Comparison of ENCODE assay signal across 8 cellular contexts in the genomic region with DNA sequence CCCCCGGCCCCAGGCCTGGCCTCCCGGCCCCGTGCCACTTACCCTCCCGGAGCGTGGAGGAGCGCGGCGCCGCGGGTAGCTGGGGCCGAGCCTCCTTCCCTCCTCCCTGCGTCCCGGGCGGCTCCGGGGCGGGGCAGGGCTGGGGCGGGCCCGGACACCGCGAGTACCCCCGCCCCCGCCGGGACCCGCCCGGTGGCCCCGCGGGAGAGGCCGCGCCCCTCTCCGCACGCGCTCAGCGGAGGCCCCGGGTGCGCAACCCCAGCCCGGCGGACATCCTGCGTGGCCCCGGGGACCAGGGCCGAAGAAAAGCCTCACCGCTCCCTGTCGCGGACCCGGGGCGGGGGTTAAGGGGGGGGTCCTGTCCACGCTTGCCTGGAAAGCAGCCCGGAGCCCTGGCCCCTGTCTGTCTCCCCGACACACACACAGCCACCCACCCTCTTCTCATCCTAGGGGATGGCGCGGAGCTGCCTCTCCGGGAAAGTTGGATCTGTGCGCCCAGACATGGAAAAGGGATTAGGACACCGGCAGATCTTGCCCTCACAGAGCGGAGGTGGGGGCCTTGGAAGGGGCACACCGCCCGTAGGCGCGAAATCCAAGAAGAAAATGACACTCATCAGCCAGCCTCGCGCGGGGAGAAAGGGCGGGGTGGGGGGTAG. TPM values are rescaled to one million over a fixed set of nuclear protein-coding genes. Genes with fewer than 3 reads are reported as not detected.
DNase-seq lines count a peak whose midpoint lies in the region; ATAC-seq, FAIRE-seq and TF ChIP-seq lines count a peak whose summit lies in the region.

A gene with protein sequence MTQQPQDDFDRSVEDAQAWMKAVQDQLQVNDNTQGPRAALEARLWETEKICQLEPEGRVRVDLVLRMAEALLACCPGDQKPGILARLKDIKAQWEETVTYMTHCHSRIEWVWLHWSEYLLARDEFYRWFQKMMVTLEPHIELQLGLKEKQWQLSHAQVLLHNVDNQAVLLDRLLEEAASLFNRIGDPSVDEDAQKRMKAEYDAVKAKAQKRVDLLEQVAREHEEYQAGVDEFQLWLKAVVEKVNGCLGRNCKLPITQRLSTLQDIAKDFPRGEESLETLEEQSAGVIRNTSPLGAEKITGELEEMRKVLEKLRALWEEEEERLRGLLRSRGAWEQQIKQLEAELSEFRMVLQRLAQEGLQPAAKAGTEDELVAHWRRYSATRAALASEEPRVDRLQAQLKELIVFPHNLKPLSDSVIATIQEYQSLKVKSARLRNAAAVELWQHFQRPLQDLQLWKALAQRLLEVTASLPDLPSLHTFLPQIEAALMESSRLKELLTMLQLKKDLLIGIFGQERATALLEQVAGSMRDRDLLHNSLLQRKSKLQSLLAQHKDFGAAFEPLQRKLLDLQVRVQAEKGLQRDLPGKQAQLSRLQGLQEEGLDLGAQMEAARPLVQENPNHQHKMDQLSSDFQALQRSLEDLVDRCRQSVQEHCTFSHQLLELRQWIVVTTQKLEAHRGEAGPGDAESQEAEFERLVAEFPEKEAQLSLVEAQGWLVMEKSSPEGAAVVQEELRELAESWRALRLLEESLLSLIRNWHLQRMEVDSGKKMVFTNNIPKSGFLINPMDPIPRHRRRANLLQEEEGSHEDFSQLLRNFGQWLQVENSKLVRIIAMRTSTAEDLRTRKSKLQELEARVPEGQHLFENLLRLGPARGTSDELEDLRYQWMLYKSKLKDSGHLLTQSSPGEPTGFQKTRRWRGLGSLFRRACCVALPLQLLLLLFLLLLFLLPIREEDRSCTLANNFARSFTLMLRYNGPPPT (minus strand): TSS at position 97 of the 656 bp plus-strand sequence. CDS start 40,829 bp downstream, outside the sequence.

- peak within 1 kb of the TSS; percentile 22 for H3K4ac ChIP-seq in mesendoderm (ENCODE audit: low read depth, low read length)

- H3K4me3 Mint-ChIP-seq in CD14-positive monocyte (peak within 1 kb of the TSS; percentile 86 to 95), WTC11 (peak within 1 kb of the TSS; percentile 68)

- H3K4me1 Mint-ChIP-seq in CD14-positive monocyte, result peaks cover 74% of the 10 kb centered on the region
- peaks cover 13% of the 10 kb centered on the region for H3K4me1 Mint-ChIP-seq in WTC11

- no peaks in the 10 kb centered on the region for H3K79me2 ChIP-seq in mesendoderm (ENCODE audit: control insufficient read depth, insufficient read depth, low read length)

- no peaks in the 10 kb centered on the region for H3K79me1 ChIP-seq in mesendoderm (ENCODE audit: low read length)

- no peak within 1 kb of the TSS for H2BK15ac ChIP-seq in mesendoderm (replicated peaks; ENCODE audit: low read depth)

- peak within 1 kb of the TSS; percentile 73 for H3K56ac ChIP-seq in mesendoderm (ENCODE audit: low read length)

- POLR2A ChIA-PET in WTC11 (lab: Charles Lee), result interaction anchor here (1.6 kb wide), 1 partner anchor 17 kb away, joined by 4 read pairs; no protein-coding TSS in a partner anchor

- H3K27ac Mint-ChIP-seq in CD14-positive monocyte (peak within 1 kb of the TSS; percentile 94 to 99 (median 98)), WTC11 (no peak within 1 kb of the TSS)

- H3K9ac ChIP-seq in mesendoderm (ENCODE audit: low read length), result peak within 1 kb of the TSS; percentile 48

- peaks cover 7% of the 10 kb centered on the region for H3K4me1 ChIP-seq in mesendoderm (ENCODE audit: control insufficient read depth, low read depth, low read length)
- peaks cover 40 to 62% of the 10 kb centered on the region in 2 donors for H3K4me1 ChIP-seq in thoracic aorta (ENCODE audit: control insufficient read depth in 1 of 2, low read depth in 2 of 2)

- H4K5ac ChIP-seq in mesendoderm (ENCODE audit: low read length), result no peak within 1 kb of the TSS

- no peaks in the 10 kb centered on the region for H3K9me3 ChIP-seq in thoracic aorta

- H3K36me3 ChIP-seq in mesendoderm (ENCODE audit: control insufficient read depth, insufficient read depth, low read length), result no peaks in the 10 kb centered on the region
- no peaks in the 10 kb centered on the region for H3K36me3 ChIP-seq in thoracic aorta

- no peak within 1 kb of the TSS for H4K8ac ChIP-seq in mesendoderm (ENCODE audit: low read depth, low read length)

- peak within 1 kb of the TSS; percentile 17 for H3K27ac ChIP-seq in mesendoderm (ENCODE audit: low read depth, low read length)
- H3K27ac ChIP-seq in thoracic aorta, result peak within 1 kb of the TSS; percentile 76 to 83

- CTCF ChIA-PET in WTC11 (lab: Charles Lee), result interaction anchor here (0.5 to 4.9 kb wide), 14 partner anchors 9 to 277 kb away, joined by 3 to 30 read pairs (median 5); no protein-coding TSS in a partner anchor

- H3K36me3 Mint-ChIP-seq in CD14-positive monocyte, result peaks cover 10 to 11% of the 10 kb centered on the region in 2 donors
- no peaks in the 10 kb centered on the region for H3K36me3 Mint-ChIP-seq in WTC11

- no peaks in the 10 kb centered on the region for H3K9me3 Mint-ChIP-seq in CD14-positive monocyte
- H3K9me3 Mint-ChIP-seq in WTC11, result no peaks in the 10 kb centered on the region

- intact Hi-C loops in CD14-positive monocyte (cut with micrococcal nuclease), result loop anchor here (10.0 kb wide), 2 partner anchors 202 to 362 kb away; a partner anchor contains a TSS

- H3K18ac ChIP-seq in mesendoderm (ENCODE audit: low read length), result peak within 1 kb of the TSS; percentile 85

- H3K4me3 ChIP-seq in mesendoderm (ENCODE audit: low read length) (peak within 1 kb of the TSS; percentile 6), thoracic aorta (peak within 1 kb of the TSS; percentile 79)

- H3K27me3 ChIP-seq in mesendoderm (ENCODE audit: insufficient read depth, low read length, poor library complexity), result no peaks in the 10 kb centered on the region
- no peaks in the 10 kb centered on the region for H3K27me3 ChIP-seq in thoracic aorta (replicated peaks; ENCODE audit: insufficient read depth)

- H3K23ac ChIP-seq in mesendoderm (ENCODE audit: low read length), result no peak within 1 kb of the TSS

- H2BK120ac ChIP-seq in mesendoderm (ENCODE audit: low read depth, low read length), result peak within 1 kb of the TSS; percentile 54

- DNase-seq in CD14-positive monocyte (ENCODE audit: low spot score), result no peak
- peak; percentile 32 for DNase-seq in WTC11 (ENCODE audit: low spot score)
- peak; percentile 32 for DNase-seq in effector CD8-positive, alpha-beta T cell (lab: John Stamatoyannopoulos, UW)
- no peak for DNase-seq in mesendoderm
- DNase-seq in thoracic aorta (ENCODE audit: low spot score), result no peak
- DNase-seq in RCC 7860 (ENCODE audit: low spot score), result no peak

- no peak for FAIRE-seq in RCC 7860 (lab: Jason Lieb, UNC)

- peak; percentile 49 for ATAC-seq in GM19438 (IDR thresholded peaks at IDR 0.05; ENCODE audit: low read depth, unreplicated experiment)
- peak; percentile 13 for ATAC-seq in HG03469 (IDR thresholded peaks at IDR 0.05; ENCODE audit: unreplicated experiment)
- ATAC-seq in WTC11, result peak; percentile 56
- no peak for ATAC-seq in thoracic aorta (ENCODE audit: insufficient number of reproducible peaks, low FRiP score, low read depth)

- no peak within 1 kb of the TSS for H2BK5ac ChIP-seq in mesendoderm (ENCODE audit: low read length)

- H2AK5ac ChIP-seq in mesendoderm (ENCODE audit: low read length), result no peak within 1 kb of the TSS

- no peak for TF ChIP-seq CTCF in CD14-positive monocyte (IDR thresholded peaks at IDR 0.05)
- TF ChIP-seq CTCF in WTC11 (IDR thresholded peaks at IDR 0.05), result no peak
- TF ChIP-seq CTCF in thoracic aorta (IDR thresholded peaks at IDR 0.05), result no peak

- WGBS in mesendoderm (ENCODE audit: extremely low coverage, insufficient coverage, low lambda C conversion rate), result no CpG with 5 or more reads among the region's 62 CpGs

- H3K27me3 Mint-ChIP-seq in CD14-positive monocyte (ENCODE audit: low read depth in 3 of 3) (peaks cover 0 to 4% (median 0%) of the 10 kb centered on the region in 3 donors), WTC11 (ENCODE audit: low read depth) (peaks cover 39% of the 10 kb centered on the region)

- peak within 1 kb of the TSS; percentile 56 for H3K4me2 ChIP-seq in mesendoderm (ENCODE audit: low read length)

TF ChIP-seq in WTC11, 78 proteins besides CTCF, POLR2A, EP300 and RAD21 (continues in another document):
- no peak for TF ChIP-seq ETV6 (CRISPR knock-in tag; IDR thresholded peaks at IDR 0.05)
- TF ChIP-seq, protein P1, sequence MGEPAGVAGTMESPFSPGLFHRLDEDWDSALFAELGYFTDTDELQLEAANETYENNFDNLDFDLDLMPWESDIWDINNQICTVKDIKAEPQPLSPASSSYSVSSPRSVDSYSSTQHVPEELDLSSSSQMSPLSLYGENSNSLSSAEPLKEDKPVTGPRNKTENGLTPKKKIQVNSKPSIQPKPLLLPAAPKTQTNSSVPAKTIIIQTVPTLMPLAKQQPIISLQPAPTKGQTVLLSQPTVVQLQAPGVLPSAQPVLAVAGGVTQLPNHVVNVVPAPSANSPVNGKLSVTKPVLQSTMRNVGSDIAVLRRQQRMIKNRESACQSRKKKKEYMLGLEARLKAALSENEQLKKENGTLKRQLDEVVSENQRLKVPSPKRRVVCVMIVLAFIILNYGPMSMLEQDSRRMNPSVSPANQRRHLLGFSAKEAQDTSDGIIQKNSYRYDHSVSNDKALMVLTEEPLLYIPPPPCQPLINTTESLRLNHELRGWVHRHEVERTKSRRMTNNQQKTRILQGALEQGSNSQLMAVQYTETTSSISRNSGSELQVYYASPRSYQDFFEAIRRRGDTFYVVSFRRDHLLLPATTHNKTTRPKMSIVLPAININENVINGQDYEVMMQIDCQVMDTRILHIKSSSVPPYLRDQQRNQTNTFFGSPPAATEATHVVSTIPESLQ (CRISPR knock-in tag; IDR thresholded peaks at IDR 0.05), result no peak
- TF ChIP-seq, protein P2, sequence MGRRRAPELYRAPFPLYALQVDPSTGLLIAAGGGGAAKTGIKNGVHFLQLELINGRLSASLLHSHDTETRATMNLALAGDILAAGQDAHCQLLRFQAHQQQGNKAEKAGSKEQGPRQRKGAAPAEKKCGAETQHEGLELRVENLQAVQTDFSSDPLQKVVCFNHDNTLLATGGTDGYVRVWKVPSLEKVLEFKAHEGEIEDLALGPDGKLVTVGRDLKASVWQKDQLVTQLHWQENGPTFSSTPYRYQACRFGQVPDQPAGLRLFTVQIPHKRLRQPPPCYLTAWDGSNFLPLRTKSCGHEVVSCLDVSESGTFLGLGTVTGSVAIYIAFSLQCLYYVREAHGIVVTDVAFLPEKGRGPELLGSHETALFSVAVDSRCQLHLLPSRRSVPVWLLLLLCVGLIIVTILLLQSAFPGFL (CRISPR knock-in tag; IDR thresholded peaks at IDR 0.05; ENCODE audit: borderline replicate concordance), result no peak
- TF ChIP-seq SMAD4 (CRISPR knock-in tag; IDR thresholded peaks at IDR 0.05), result no peak
- no peak for TF ChIP-seq HMGA2 (CRISPR knock-in tag; IDR thresholded peaks at IDR 0.05)
- TF ChIP-seq, protein P3, sequence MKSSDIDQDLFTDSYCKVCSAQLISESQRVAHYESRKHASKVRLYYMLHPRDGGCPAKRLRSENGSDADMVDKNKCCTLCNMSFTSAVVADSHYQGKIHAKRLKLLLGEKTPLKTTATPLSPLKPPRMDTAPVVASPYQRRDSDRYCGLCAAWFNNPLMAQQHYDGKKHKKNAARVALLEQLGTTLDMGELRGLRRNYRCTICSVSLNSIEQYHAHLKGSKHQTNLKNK (CRISPR knock-in tag; IDR thresholded peaks at IDR 0.05), result no peak

RNA-seq across cellular contexts. Expression of the gene that starts here (rescaled TPM):
- 1 to 10 TPM; 2.6 to 3.5 TPM for polyA plus RNA-seq in CD14-positive monocyte
- 0.21 to 0.34 TPM (median 0.24 TPM) in 3 replicates for total RNA-seq in WTC11 (2021)
- 0.34 TPM for polyA plus RNA-seq in mesendoderm (2013, experiment 1 of 2)
- polyA plus RNA-seq in mesendoderm (2013, experiment 2 of 2), result 0.31 TPM
- total RNA-seq in thoracic aorta, result 10 to 100 TPM; 29.5 to 43.4 TPM

Comparison
In these comparisons a context has a peak if more than half of its experiments do, and no peak if none do; other contexts are left out.
1. RNA of the gene that starts here (total RNA-seq): 29.5 to 43.4 TPM in thoracic aorta; 0.21 to 0.34 TPM in WTC11; every median in the first group is over 10 times any median in the second.
2. Peak in DNase-seq and ATAC-seq in WTC11; RNA of the gene not detected or under 1 TPM.